In genomic region chr7:75906991-75907667, GRCh38 we compare ENCODE assay signal across 1 cellular context.
TF ChIP-seq lines count a peak whose summit lies in the region.

No MANE protein-coding gene starts in this region.

TF ChIP-seq in K562, 482 proteins besides CTCF, POLR2A, EP300 and RAD21 (continued from another document):
- TF ChIP-seq FOXP4 (CRISPR knock-in tag; IDR thresholded peaks at IDR 0.05; ENCODE audit: borderline replicate concordance) (no peak), ARID2 (IDR thresholded peaks at IDR 0.05) (no peak), TRIM24 (IDR thresholded peaks at IDR 0.05) (peak in 1 of 2 experiments; percentile 9; a peak in 1 of 4 replicates), SOX6 (IDR thresholded peaks at IDR 0.05) (peak; percentile 28; the same call in 1 of the 2 replicates), ATF3 (IDR thresholded peaks at IDR 0.05) (peak; percentile 63), ATF3 (CRISPR knock-in tag; conservative IDR thresholded peaks at IDR 0.05) (no peak), ETV6 (IDR thresholded peaks at IDR 0.05; ENCODE audit: borderline replicate concordance in 1 of 2, low read depth in 2 of 2, low read length in 1 of 2) (no peak), ETV6 (CRISPR knock-in tag; IDR thresholded peaks at IDR 0.05; ENCODE audit: borderline replicate concordance) (no peak), MEIS2 (IDR thresholded peaks at IDR 0.05; ENCODE audit: partially characterized antibody) (peak; percentile 83), ZBTB11 (CRISPR knock-in tag; IDR thresholded peaks at IDR 0.05) (no peak; a peak in 1 of 6 replicates), NR0B1 (IDR thresholded peaks at IDR 0.05; ENCODE audit: partially characterized antibody) (no peak), CCNT2 (IDR thresholded peaks at IDR 0.05; ENCODE audit: borderline replicate concordance, extremely low read depth, insufficient read length, low read depth, low read length) (peak; percentile 26), BACH1 (tag; IDR thresholded peaks at IDR 0.05) (no peak), ZNF695 (CRISPR knock-in tag; IDR thresholded peaks at IDR 0.05) (no peak), NFATC3 (IDR thresholded peaks at IDR 0.05) (no peak), RBM17 (IDR thresholded peaks at IDR 0.05; ENCODE audit: borderline replicate concordance, low read depth, low read length) (no peak), TBL1XR1 (IDR thresholded peaks at IDR 0.05; ENCODE audit: low read length in 2 of 2) (peak in 1 of 2 experiments; percentile 40; a peak in 1 of 4 replicates), ARID1B (IDR thresholded peaks at IDR 0.05) (peak; percentile 72), ZNF592 (IDR thresholded peaks at IDR 0.05) (no peak), POLR3G (IDR thresholded peaks at IDR 0.05; ENCODE audit: extremely low read depth, insufficient read length, insufficient replicate concordance) (no peak), ATF7 (IDR thresholded peaks at IDR 0.05) (peak; percentile 81), CBX1 (IDR thresholded peaks at IDR 0.05; ENCODE audit: low read depth) (no peak), YY1 (IDR thresholded peaks at IDR 0.05; ENCODE audit: borderline replicate concordance in 1 of 3, control insufficient read depth in 1 of 3, extremely low read depth in 1 of 3, insufficient read depth in 3 of 3, insufficient read length in 1 of 3, insufficient replicate concordance in 2 of 3, low read depth in 1 of 3, low read length in 2 of 3) (peak in 1 of 3 experiments; percentile 27), DPF2 (IDR thresholded peaks at IDR 0.05) (peak; percentile 86), CHD1 (IDR thresholded peaks at IDR 0.05; ENCODE audit: low read length) (no peak), CXXC5 (CRISPR knock-in tag; IDR thresholded peaks at IDR 0.05) (peak; percentile 29; the same call in 1 of the 2 replicates), ZNF384 (IDR thresholded peaks at IDR 0.05; ENCODE audit: low read depth, low read length) (peak; percentile 78), ETV1 (tag; conservative IDR thresholded peaks at IDR 0.05; ENCODE audit: low read depth) (peak; percentile 24; the same call in 1 of the 2 replicates), THRAP3 (IDR thresholded peaks at IDR 0.05; ENCODE audit: borderline replicate concordance) (no peak), ZNF224 (CRISPR knock-in tag; IDR thresholded peaks at IDR 0.05) (no peak), RB1 (IDR thresholded peaks at IDR 0.05; ENCODE audit: low read depth) (no peak), NR2C2 (CRISPR knock-in tag; IDR thresholded peaks at IDR 0.05) (no peak), NR2C2 (tag; IDR thresholded peaks at IDR 0.05) (peak; percentile 91), SMC3 (conservative IDR thresholded peaks at IDR 0.05; ENCODE audit: insufficient read depth, low read depth, low read length) (no peak), ETV5 (CRISPR knock-in tag; IDR thresholded peaks at IDR 0.05; ENCODE audit: low read depth) (0 out of 2 replicates have a peak, but pooled peaks have one; percentile 22), ZNF639 (CRISPR knock-in tag; conservative IDR thresholded peaks at IDR 0.05 in 1 of 2, IDR thresholded peaks at IDR 0.05 in 1 of 2) (peak in 1 of 2 experiments; percentile 61; a peak in 1 of 4 replicates)
TF ChIP-seq in K562: peak in this region for 61.
